ENCODE assay signal across 22 cellular contexts in the genomic region with DNA sequence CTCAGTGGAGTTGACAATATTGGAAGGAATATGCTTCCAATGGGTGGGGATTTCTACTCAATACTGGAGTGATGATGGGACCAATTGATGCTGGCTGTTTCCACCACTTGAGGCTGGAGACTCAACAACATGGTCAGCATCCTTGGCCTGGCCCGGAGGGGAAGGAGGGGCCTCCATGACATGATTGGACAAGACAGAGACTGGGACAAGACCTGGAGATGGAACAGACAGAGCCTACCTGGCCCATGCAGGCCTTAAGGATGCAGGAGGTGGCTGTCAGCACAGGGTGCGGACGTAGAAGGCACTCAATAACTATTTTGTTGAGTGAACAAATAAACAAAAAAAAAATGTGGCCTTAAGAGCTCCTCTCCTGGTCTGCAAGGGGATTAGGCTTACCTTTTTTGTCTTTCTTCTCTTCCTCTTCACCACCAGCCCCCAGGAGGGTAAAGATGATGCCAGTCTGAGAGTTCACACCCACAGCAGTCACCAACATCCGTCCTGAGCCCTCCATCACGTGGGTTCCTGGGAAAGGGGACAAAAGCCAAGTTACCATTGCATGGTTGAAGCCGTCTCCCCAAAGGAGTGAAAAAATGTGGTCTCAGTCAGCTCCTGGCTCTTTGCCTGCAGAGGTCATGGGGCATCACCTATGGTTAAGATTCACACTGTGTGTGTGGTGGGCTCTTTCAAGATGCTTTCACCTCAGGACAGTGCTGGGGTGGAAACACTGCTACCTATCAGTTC.
DNase-seq lines count a peak whose midpoint lies in the region; ATAC-seq and TF ChIP-seq lines count a peak whose summit lies in the region.
"Had no signal": no experiment of that assay in that cellular context is flagged by ENCODE, and none has a peak within 500 bp of the region (broad histone marks: within the 10 kb centered on the region; RNA-seq: fewer than 3 reads in every experiment).

No MANE protein-coding gene starts in this region.

- H3K9me3 ChIP-seq in CD8-positive, alpha-beta T cell (ENCODE audit: low read length), result no peaks in the 10 kb centered on the region
- no peaks in the 10 kb centered on the region for H3K9me3 ChIP-seq in HEK293 (ENCODE audit: control insufficient read depth, insufficient read depth, low read depth, low read length)
- H3K9me3 ChIP-seq: thyroid gland had no signal

- H3K27ac Mint-ChIP-seq in CD8-positive, alpha-beta T cell, result no peak overlapping the region
- peak overlapping the region; percentile 67 for H3K27ac Mint-ChIP-seq in central memory CD8-positive, alpha-beta T cell (ENCODE audit: low read depth)
- H3K27ac Mint-ChIP-seq: activated CD8-positive, alpha-beta memory T cell treated with anti-CD3 and anti-CD28 coated beads, Interleukin-2, amount 10 ng/mL, durations not matched to agents 7 days and 5 days; natural killer cell treated with Interleukin-12 subunit alpha and Interleukin-12 subunit beta and Interleukin-15 and Interleukin-18, amount 100 ng/mL, for 72 hours had no signal

- H3K36me3 Mint-ChIP-seq in CD8-positive, alpha-beta T cell, result no peaks in the 10 kb centered on the region
- H3K36me3 Mint-ChIP-seq in central memory CD8-positive, alpha-beta T cell (ENCODE audit: insufficient read depth), result peaks cover 3% of the 10 kb centered on the region
- H3K36me3 Mint-ChIP-seq: activated CD8-positive, alpha-beta memory T cell treated with anti-CD3 and anti-CD28 coated beads, Interleukin-2, amount 10 ng/mL, durations not matched to agents 7 days and 5 days; natural killer cell treated with Interleukin-12 subunit alpha and Interleukin-12 subunit beta and Interleukin-15 and Interleukin-18, amount 100 ng/mL, for 72 hours had no signal

- no peak for DNase-seq in CD8-positive, alpha-beta T cell
- DNase-seq in central memory CD8-positive, alpha-beta T cell (ENCODE audit: low spot score in 2 of 2), result peak in 1 of 2 donors; percentile 18
- DNase-seq in myocyte (ENCODE audit: low read depth) (peak; percentile 32), NCI-H1092 (lab: John Stamatoyannopoulos, UW) (no peak)
- DNase-seq: activated CD4-positive, alpha-beta T cell treated with anti-CD3 and anti-CD28 coated beads for 1 hour; activated CD8-positive, alpha-beta memory T cell treated with anti-CD3 and anti-CD28 coated beads, Interleukin-2, amount 10 ng/mL, durations not matched to agents 7 days and 5 days; central memory CD4-positive, alpha-beta T cell; DMS153; esophagus squamous epithelium; NCI-H2081 treated with DMSO at 0.1 percent for 48 hours; NCI-H69; stimulated activated CD4-positive, alpha-beta T cell treated with anti-CD3 and anti-CD28 coated beads, Interleukin-12 subunit alpha, Interleukin-12 subunit beta, amount 100 ng/mL, for 4 hours; T1000; thyroid gland had no signal

- ATAC-seq in CD8-positive, alpha-beta T cell, result peak; percentile 23
- ATAC-seq in central memory CD8-positive, alpha-beta T cell (replicated peaks; ENCODE audit: extremely low read depth, poor library complexity, severe bottlenecking), result peak; percentile 70
- ATAC-seq in HG03280 (IDR thresholded peaks at IDR 0.05; ENCODE audit: unreplicated experiment) (no peak), HG03469 (IDR thresholded peaks at IDR 0.05; ENCODE audit: unreplicated experiment) (no peak), GM19324 (IDR thresholded peaks at IDR 0.05; ENCODE audit: low FRiP score, unreplicated experiment) (no peak)
- ATAC-seq: activated CD8-positive, alpha-beta memory T cell treated with anti-CD3 and anti-CD28 coated beads, Interleukin-2, amount 10 ng/mL, durations not matched to agents 7 days and 5 days; natural killer cell treated with Interleukin-12 subunit alpha and Interleukin-12 subunit beta and Interleukin-15 and Interleukin-18, amount 100 ng/mL, for 72 hours; Panc1; psoas muscle had no signal

- H3K9me3 Mint-ChIP-seq in CD8-positive, alpha-beta T cell, result peaks cover 3% of the 10 kb centered on the region
- H3K9me3 Mint-ChIP-seq in central memory CD8-positive, alpha-beta T cell, result no peaks in the 10 kb centered on the region
- H3K9me3 Mint-ChIP-seq: natural killer cell treated with Interleukin-12 subunit alpha and Interleukin-12 subunit beta and Interleukin-15 and Interleukin-18, amount 100 ng/mL, for 72 hours had no signal

- H3K4me1 ChIP-seq in CD8-positive, alpha-beta T cell (ENCODE audit: insufficient read depth, low read length), result no peaks in the 10 kb centered on the region
- H3K4me1 ChIP-seq in HEK293 (ENCODE audit: control insufficient read depth, insufficient read depth, low read length), result no peaks in the 10 kb centered on the region
- H3K4me1 ChIP-seq: esophagus squamous epithelium, psoas muscle, thyroid gland had no signal

- intact Hi-C loops in CD8-positive, alpha-beta T cell (cut with DNase I, micrococcal nuclease), result no loop called here

- H3K27ac ChIP-seq in CD8-positive, alpha-beta T cell (ENCODE audit: low read depth, low read length), result no peak overlapping the region
- H3K27ac ChIP-seq in HEK293 (ENCODE audit: extremely low read depth, low read depth, low read length), result no peak overlapping the region
- H3K27ac ChIP-seq: esophagus squamous epithelium, psoas muscle, SK-N-MC, thyroid gland had no signal

- H3K36me3 ChIP-seq in CD8-positive, alpha-beta T cell (ENCODE audit: insufficient read depth, low read length), result no peaks in the 10 kb centered on the region
- no peaks in the 10 kb centered on the region for H3K36me3 ChIP-seq in HEK293 (ENCODE audit: control insufficient read depth in 2 of 2, insufficient read depth in 1 of 2, low read length in 2 of 2)
- H3K36me3 ChIP-seq: esophagus squamous epithelium, thyroid gland had no signal

- no peak for TF ChIP-seq CTCF in CD8-positive, alpha-beta T cell (IDR thresholded peaks at IDR 0.05)
- TF ChIP-seq CTCF in HEK293 (tag by site-specific recombination; IDR thresholded peaks at IDR 0.05), result no peak

- CTCF ChIA-PET in CD8-positive, alpha-beta T cell (lab: Charles Lee), result no interaction called here
- CTCF ChIA-PET in HEK293 (lab: Yijun Ruan, JAX), result no interaction called here

- H3K4me3 ChIP-seq in CD8-positive, alpha-beta T cell (ENCODE audit: low read depth, low read length), result no peak overlapping the region
- no peak overlapping the region for H3K4me3 ChIP-seq in HEK293 (ENCODE audit: low read depth, low read length)
- H3K4me3 ChIP-seq: esophagus squamous epithelium, psoas muscle, SK-N-MC, thyroid gland had no signal

- no peaks in the 10 kb centered on the region for H3K27me3 ChIP-seq in CD8-positive, alpha-beta T cell (ENCODE audit: insufficient read depth, low read length)
- H3K27me3 ChIP-seq: thyroid gland had no signal

- POLR2A ChIA-PET in CD8-positive, alpha-beta T cell (lab: Charles Lee), result no interaction called here
- POLR2A ChIA-PET in HEK293 (lab: Yijun Ruan, JAX), result no interaction called here

- H3K4me1 Mint-ChIP-seq in CD8-positive, alpha-beta T cell (ENCODE audit: low read depth), result peaks cover 24% of the 10 kb centered on the region
- peaks cover 63% of the 10 kb centered on the region for H3K4me1 Mint-ChIP-seq in central memory CD8-positive, alpha-beta T cell

- no peak overlapping the region for H3K4me3 Mint-ChIP-seq in CD8-positive, alpha-beta T cell
- H3K4me3 Mint-ChIP-seq in central memory CD8-positive, alpha-beta T cell, result no peak overlapping the region
- H3K4me3 Mint-ChIP-seq: activated CD8-positive, alpha-beta memory T cell treated with anti-CD3 and anti-CD28 coated beads, Interleukin-2, amount 10 ng/mL, durations not matched to agents 7 days and 5 days; natural killer cell treated with Interleukin-12 subunit alpha and Interleukin-12 subunit beta and Interleukin-15 and Interleukin-18, amount 100 ng/mL, for 72 hours had no signal

- peaks cover 7% of the 10 kb centered on the region for H3K27me3 Mint-ChIP-seq in CD8-positive, alpha-beta T cell (ENCODE audit: low read depth)
- no peaks in the 10 kb centered on the region for H3K27me3 Mint-ChIP-seq in central memory CD8-positive, alpha-beta T cell
- H3K27me3 Mint-ChIP-seq: activated CD8-positive, alpha-beta memory T cell treated with anti-CD3 and anti-CD28 coated beads, Interleukin-2, amount 10 ng/mL, durations not matched to agents 7 days and 5 days had no signal

TF ChIP-seq in HEK293, 187 proteins besides CTCF, POLR2A, EP300 and RAD21:
- TF ChIP-seq ZNF311 (tag by site-specific recombination; IDR thresholded peaks at IDR 0.05; ENCODE audit: borderline replicate concordance) (0 out of 2 replicates have a peak, but pooled peaks have one; percentile 36), SETDB1 (IDR thresholded peaks at IDR 0.05; ENCODE audit: insufficient read length, low read length) (peak; percentile 68), ZNF645 (tag by site-specific recombination; IDR thresholded peaks at IDR 0.05) (no peak)
TF ChIP-seq in HEK293: peak in this region for 2.

Comparison
In these comparisons a context has a peak if more than half of its experiments do, and no peak if none do; other contexts are left out.
1. ATAC-seq: peak in CD8-positive, alpha-beta T cell (single experiment) and central memory CD8-positive, alpha-beta T cell (single experiment); none in HG03280 (single experiment), HG03469 (single experiment) and GM19324 (single experiment).